15 cellular contexts compared by ENCODE assay signal in the genomic region with DNA sequence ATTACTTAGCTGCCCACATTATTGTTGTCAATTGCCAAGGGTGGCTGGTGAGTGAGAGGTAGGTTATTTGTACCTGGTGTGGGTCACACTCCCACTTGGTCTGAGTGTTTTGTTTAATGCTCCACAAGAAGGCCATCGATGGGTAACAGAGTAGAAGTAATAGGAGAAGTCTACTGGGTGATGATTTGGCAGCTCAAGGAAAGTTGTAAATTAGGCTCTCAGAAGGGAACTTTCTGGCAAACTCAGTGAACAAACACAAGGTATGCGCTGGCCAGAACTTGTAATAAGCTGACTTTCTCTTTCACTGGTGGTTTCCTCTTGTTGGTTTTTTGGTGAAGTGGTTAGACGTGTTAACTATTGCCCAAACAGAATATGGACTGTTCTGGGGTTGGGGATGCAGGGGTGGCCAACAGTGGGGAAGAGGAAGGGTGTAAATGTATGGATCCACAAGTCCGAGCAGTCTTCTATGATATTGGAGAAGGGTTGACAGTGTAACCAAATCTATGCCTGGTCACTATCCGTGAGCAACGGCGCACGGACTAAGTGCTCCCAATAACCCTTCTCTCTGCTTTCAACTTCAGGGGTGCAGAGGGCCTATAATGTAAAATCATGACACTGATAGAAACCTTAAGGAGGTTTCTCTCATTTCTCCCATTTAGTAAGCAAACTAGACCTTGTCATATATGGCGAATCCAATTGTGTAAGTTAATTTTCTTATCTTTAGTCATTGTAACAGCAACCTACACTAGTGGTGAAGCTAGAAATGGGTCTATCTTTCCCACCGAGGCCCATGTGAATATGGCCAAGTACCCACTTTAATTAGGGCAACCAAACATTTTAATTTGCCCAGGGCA.
A peak's percentile ranks its signal among the peaks of the same experiment; 100 is the strongest.
DNase-seq lines count a peak whose midpoint lies in the region; ATAC-seq and TF ChIP-seq lines count a peak whose summit lies in the region.
"Had no signal": no experiment of that assay in that cellular context is flagged by ENCODE, and none has a peak within 500 bp of the region (broad histone marks: within the 10 kb centered on the region; RNA-seq: fewer than 3 reads in every experiment).

No MANE protein-coding gene starts in this region.

- H4K20me1 ChIP-seq in neural progenitor cell (ENCODE audit: low read depth) = no peaks in the 10 kb centered on the region
- H4K20me1 ChIP-seq: BLaER1 had no signal

- H3K27ac ChIP-seq in neural progenitor cell = no peak overlapping the region
- H3K27ac ChIP-seq: BLaER1, foreskin keratinocyte had no signal

- H3K27ac Mint-ChIP-seq in T-helper 17 cell (no peak overlapping the region), neural progenitor cell (no peak overlapping the region)

- H3K4me1 ChIP-seq in neural progenitor cell = no peaks in the 10 kb centered on the region
- H3K4me1 ChIP-seq: foreskin keratinocyte had no signal

- no peak overlapping the region for H3K4me2 ChIP-seq in neural progenitor cell
- H3K4me2 ChIP-seq: BLaER1 had no signal

- ATAC-seq in GM18508 (IDR thresholded peaks at IDR 0.05; ENCODE audit: insufficient read depth, unreplicated experiment) (peak; percentile 50), GM21528 (IDR thresholded peaks at IDR 0.05; ENCODE audit: low FRiP score, unreplicated experiment) (peak; percentile 54), HG03460 (IDR thresholded peaks at IDR 0.05; ENCODE audit: unreplicated experiment) (peak; percentile 53), T-helper 17 cell (no peak)
- ATAC-seq: foreskin keratinocyte had no signal

- H3K36me3 Mint-ChIP-seq in T-helper 17 cell (ENCODE audit: low read depth) = peaks cover 3% of the 10 kb centered on the region
- no peaks in the 10 kb centered on the region for H3K36me3 Mint-ChIP-seq in neural progenitor cell

- POLR2A ChIA-PET in GM10248 (lab: Yijun Ruan, JAX) = no interaction called here

- no peaks in the 10 kb centered on the region for H3K27me3 Mint-ChIP-seq in T-helper 17 cell
- peaks cover 5% of the 10 kb centered on the region for H3K27me3 Mint-ChIP-seq in neural progenitor cell (ENCODE audit: insufficient read depth, low read depth)

- no peaks in the 10 kb centered on the region for H3K79me2 ChIP-seq in neural progenitor cell (ENCODE audit: low read depth)

- DNase-seq in glomerular visceral epithelial cell (ENCODE audit: extremely low spot score) (peak; percentile 2), T-helper 17 cell (no peak), GM10248 (ENCODE audit: extremely low spot score) (no peak), neural progenitor cell (ENCODE audit: low spot score) (no peak), NCI-H2107 (lab: John Stamatoyannopoulos, UW) (no peak)
- DNase-seq: activated gamma-delta T cell treated with Interleukin-2 at 50 U/mL for 16 hours, cortex of kidney, foreskin keratinocyte, NCI-H1105 treated with DMSO at 0.1 percent for 48 hours, sigmoid colon had no signal

- H2AFZ ChIP-seq in neural progenitor cell (replicated peaks) = no peak overlapping the region

- no peaks in the 10 kb centered on the region for H3F3A ChIP-seq in neural progenitor cell (ENCODE audit: low read depth)

- CTCF ChIA-PET in GM10248 (lab: Yijun Ruan, JAX) = interaction anchor here (0.6 to 4.9 kb wide), 11 partner anchors 10 to 476 kb away, joined by 3 to 19 read pairs (median 3); no protein-coding TSS in a partner anchor

- H3K9me3 Mint-ChIP-seq in neural progenitor cell = no peaks in the 10 kb centered on the region

- H3K4me1 Mint-ChIP-seq in T-helper 17 cell (peaks cover 12% of the 10 kb centered on the region), neural progenitor cell (no peaks in the 10 kb centered on the region)

- no peaks in the 10 kb centered on the region for H3K36me3 ChIP-seq in neural progenitor cell
- H3K36me3 ChIP-seq: BLaER1, sigmoid colon had no signal

- H3K4me3 ChIP-seq in neural progenitor cell = no peak overlapping the region
- H3K4me3 ChIP-seq: BLaER1, lung, sigmoid colon had no signal

- H3K9ac ChIP-seq in neural progenitor cell = no peak overlapping the region
- H3K9ac ChIP-seq: BLaER1 had no signal

- no peaks in the 10 kb centered on the region for H3K9me3 ChIP-seq in T-helper 17 cell (ENCODE audit: control insufficient read depth, low read length, poor library complexity, severe bottlenecking)
- no peaks in the 10 kb centered on the region for H3K9me3 ChIP-seq in neural progenitor cell (ENCODE audit: low read depth)
- H3K9me3 ChIP-seq: BLaER1, sigmoid colon had no signal

- H3K4me3 Mint-ChIP-seq in T-helper 17 cell (no peak overlapping the region), neural progenitor cell (no peak overlapping the region)

- H3K27me3 ChIP-seq in neural progenitor cell = no peaks in the 10 kb centered on the region
- H3K27me3 ChIP-seq: BLaER1, foreskin keratinocyte, sigmoid colon had no signal

- TF ChIP-seq CTCF in GM10248 (IDR thresholded peaks at IDR 0.05; ENCODE audit: control extremely low read depth, extremely low read depth, low read depth, missing control alignments) (no peak), neural progenitor cell (IDR thresholded peaks at IDR 0.05) (no peak)
